8 cellular contexts compared by ENCODE assay signal in the genomic region with DNA sequence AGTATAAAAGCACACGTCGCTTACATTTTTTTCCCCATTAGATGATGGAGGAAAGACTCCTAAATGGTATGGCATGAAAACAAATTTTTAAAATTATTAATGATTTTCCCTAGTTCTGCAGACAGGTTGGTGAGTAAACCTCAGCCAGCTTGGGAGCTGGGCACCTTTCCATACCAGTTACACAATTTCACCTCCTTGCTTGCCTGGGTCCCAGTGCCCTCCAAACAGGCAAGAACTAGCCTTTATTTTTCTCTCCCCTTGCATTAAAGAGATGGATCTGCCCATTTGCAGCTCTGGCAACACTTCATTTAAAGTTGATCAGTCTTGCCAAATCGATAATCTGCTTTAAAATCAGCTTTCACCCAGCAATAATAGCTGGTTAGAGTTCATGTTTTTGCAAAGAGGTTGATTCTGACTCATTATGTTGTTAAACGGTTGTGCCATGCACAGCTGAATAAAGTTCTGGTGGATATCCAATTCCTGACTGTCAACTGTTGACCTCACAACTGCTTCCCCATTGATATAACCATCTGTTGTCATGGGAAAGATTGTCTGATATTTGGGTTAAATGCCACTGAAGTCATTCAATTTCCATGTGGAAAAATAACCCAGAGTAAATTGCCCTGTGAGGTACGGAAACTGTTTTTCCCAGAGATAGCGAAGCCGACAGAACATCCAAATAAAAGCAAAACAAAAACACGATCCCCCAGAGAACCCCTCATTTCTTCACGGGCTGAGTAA. TPM values are rescaled to one million over a fixed set of nuclear protein-coding genes. Genes with fewer than 3 reads are reported as not detected.
A peak's percentile ranks its signal among the peaks of the same experiment; 100 is the strongest.
DNase-seq lines count a peak whose midpoint lies in the region; ATAC-seq and TF ChIP-seq lines count a peak whose summit lies in the region.

No MANE protein-coding gene starts in this region.

- no peaks in the 10 kb centered on the region for H3K9me3 ChIP-seq in SK-N-MC (ENCODE audit: low read depth, low read length)

- DNase-seq in GM12865 (ENCODE audit: low read depth): no peak
- no peak for DNase-seq in SK-N-MC (ENCODE audit: low read depth, low spot score)
- DNase-seq in epithelial cell of proximal tubule (ENCODE audit: low read depth): peak; percentile 80
- DNase-seq in naive B cell: no peak
- no peak for DNase-seq in NCI-H1417 treated with DMSO at 0.1 percent for 48 hours (lab: John Stamatoyannopoulos, UW)
- no peak for DNase-seq in T-helper 9 cell

- no peaks in the 10 kb centered on the region for H3K36me3 Mint-ChIP-seq in naive B cell

- peak overlapping the region; percentile 78 to 96 (median 90) for H3K4me3 Mint-ChIP-seq in naive B cell

- H3K27ac ChIP-seq in 22Rv1: peak overlapping the region; percentile 96
- no peak overlapping the region; the same call in 1 of the 2 replicates for H3K27ac ChIP-seq in SK-N-MC

- H3K9ac ChIP-seq in SK-N-MC (ENCODE audit: insufficient read length): no peak overlapping the region

- H3K27ac Mint-ChIP-seq in naive B cell: peak overlapping the region in 3 of 6 donors; percentile 9 to 67 (median 47)

- no peak for TF ChIP-seq CTCF in 22Rv1 (IDR thresholded peaks at IDR 0.05)
- TF ChIP-seq CTCF in GM12865 (IDR thresholded peaks at IDR 0.05; ENCODE audit: insufficient read depth, low read depth, low read length, missing control alignments): no peak
- TF ChIP-seq CTCF in epithelial cell of proximal tubule (conservative IDR thresholded peaks at IDR 0.05; ENCODE audit: low read depth, low read length): no peak

- peak overlapping the region; percentile 51 for H3K4me3 ChIP-seq in GM12865 (ENCODE audit: low read depth, low read length)
- H3K4me3 ChIP-seq in SK-N-MC: peak overlapping the region; percentile 88
- H3K4me3 ChIP-seq in epithelial cell of proximal tubule (ENCODE audit: low read depth, low read length): peak overlapping the region; percentile 74

- H3K4me1 Mint-ChIP-seq in naive B cell: peaks cover 31 to 35% (median 33%) of the 10 kb centered on the region in 3 donors

- ATAC-seq in naive B cell (ENCODE audit: low read depth in 2 of 2) (no peak), GM18519 (IDR thresholded peaks at IDR 0.05; ENCODE audit: low FRiP score, unreplicated experiment) (no peak)

- H3K36me3 ChIP-seq in SK-N-MC (ENCODE audit: insufficient read depth, low read length): no peaks in the 10 kb centered on the region

- H3K9me3 Mint-ChIP-seq in naive B cell: peaks cover 0 to 2% (median 0%) of the 10 kb centered on the region in 7 donors

- H3K27me3 Mint-ChIP-seq in naive B cell: peaks cover 5 to 29% (median 20%) of the 10 kb centered on the region in 3 donors

RNA-seq across cellular contexts. Expression of gene C17orf58, which starts 1.3 kb away (rescaled TPM):
- total RNA-seq in epithelial cell of proximal tubule: 13.8 and 14.5 TPM in 2 replicates
- polyA plus RNA-seq in naive B cell (ENCODE audit: low read depth in 6 of 6): 1 to 10 TPM in 3 of 6 donors, under 1 TPM in 2, not detected in 1; 0.43 to 3.0 (median 1.5) TPM

RNA-seq across cellular contexts. Expression of gene KPNA2, which starts 40.5 kb away (rescaled TPM):
- total RNA-seq in epithelial cell of proximal tubule: 369 and 409 TPM in 2 replicates
- polyA plus RNA-seq in naive B cell (ENCODE audit: low read depth in 6 of 6): 10 to 100 TPM; 24.2 to 59.9 (median 30.2) TPM
